Comparison of ENCODE assay signal across 8 cellular contexts in genomic region chrX:78064698-78065601, GRCh38. TPM values are rescaled to one million over a fixed set of nuclear protein-coding genes. Genes with fewer than 3 reads are reported as not detected.
DNase-seq lines count a peak whose midpoint lies in the region; ATAC-seq, FAIRE-seq and TF ChIP-seq lines count a peak whose summit lies in the region.
"Not testable (repeated sequence)": the region's sequence is repeated elsewhere in the genome, so short reads cannot be mapped to it uniquely, and the experiment has no call there.

No MANE protein-coding gene starts in this region.

- peak overlapping the region; percentile 58; the same call in 1 of the 2 replicates for H2AFZ ChIP-seq in GM12878 (ENCODE audit: control insufficient read depth, low read depth, low read length)

- H3K4me1 ChIP-seq in GM12878 (ENCODE audit: control insufficient read depth, insufficient read depth, low read length) = peaks cover 19% of the 10 kb centered on the region

- POLR2A ChIA-PET in GM12878 (lab: Charles Lee) = interaction anchor here (0.7 to 2.1 kb wide), 4 partner anchors 39 to 153 kb away, joined by 3 to 7 read pairs (median 6); partner anchors contain the start of genes ATP7A and PGK1

- WGBS in GM12878 (ENCODE audit: insufficient coverage, insufficient replicate concordance, low lambda C conversion rate, missing lambda C conversion rate) = 40% methylated on average over 6 of the region's 6 CpGs

- peak; percentile 84 for FAIRE-seq in GM12878 (lab: Jason Lieb, UNC)

- not testable (repeated sequence) for H3K27me3 ChIP-seq in GM12878 (replicated peaks in 1 of 2; ENCODE audit: control insufficient read depth in 2 of 2, insufficient read depth in 2 of 2, low read length in 1 of 2)

- H3K4me2 ChIP-seq in GM12878 (ENCODE audit: control insufficient read depth, insufficient read depth) = peak overlapping the region; percentile 66

- TF ChIP-seq RAD21 in GM12878 (IDR thresholded peaks at IDR 0.05; ENCODE audit: insufficient read depth, low read depth, low read length) = 0 out of 2 replicates have a peak, but pooled peaks have one; percentile 10

- peaks cover 19% of the 10 kb centered on the region for H3K4me1 Mint-ChIP-seq in stimulated activated naive CD8-positive, alpha-beta T cell treated with anti-CD3 and anti-CD28 coated beads, Interleukin-15, Interleukin-2, amounts not matched to agents 100 ng/mL and 50 ng/mL, for 24 hours (ENCODE audit: low read depth)

- ATAC-seq in GM19452 (IDR thresholded peaks at IDR 0.05; ENCODE audit: unreplicated experiment) (peak; percentile 70), HG02852 (IDR thresholded peaks at IDR 0.05; ENCODE audit: unreplicated experiment) (peak; percentile 84), GM12878 (peak; percentile 76)

- H3K4me3 ChIP-seq in GM12878 = not testable (repeated sequence)

- not testable (repeated sequence) for H3K9me3 ChIP-seq in GM12878 (replicated peaks; ENCODE audit: control insufficient read depth, insufficient read depth, low read length)

- not testable (repeated sequence) for H3K79me2 ChIP-seq in GM12878 (ENCODE audit: control insufficient read depth, insufficient read depth, low read length)

- in situ Hi-C loops in GM12878 (cut with MboI) = not testable (repeated sequence)

- BruUV-seq in GM12878 (replicated peaks; lab: Mats Ljungman, UMichigan) = not testable (repeated sequence)

- DNase-seq in GM04503 (ENCODE audit: low read depth) (peak; percentile 32), HPDE6-E6E7 (ENCODE audit: extremely low spot score) (peak; percentile 33), SW480 (ENCODE audit: low spot score) (peak; percentile 44), GM12878 (ENCODE audit: low read depth, low spot score) (peak; percentile 85), hepatic stellate cell (ENCODE audit: low spot score) (peak; percentile 39)

- peak overlapping the region; percentile 87 for H3K27ac ChIP-seq in GM12878 (ENCODE audit: control insufficient read depth, insufficient read depth)

- TF ChIP-seq POLR2A in GM12878 (IDR thresholded peaks at IDR 0.05; ENCODE audit: low read depth, low read length) = not testable (repeated sequence)

- not testable (repeated sequence) for H3K4me3 Mint-ChIP-seq in stimulated activated naive CD8-positive, alpha-beta T cell treated with anti-CD3 and anti-CD28 coated beads, Interleukin-15, Interleukin-2, amounts not matched to agents 100 ng/mL and 50 ng/mL, for 24 hours

- not testable (repeated sequence) for TF ChIP-seq CTCF in GM12878 (IDR thresholded peaks at IDR 0.05 in 2 of 3, conservative IDR thresholded peaks at IDR 0.05 in 1 of 3; ENCODE audit: control insufficient read depth in 2 of 3, extremely low read depth in 1 of 3, insufficient read depth in 1 of 3, low read depth in 3 of 3, low read length in 3 of 3)

- intact Hi-C loops in GM12878 (cut with micrococcal nuclease; ENCODE audit: unreplicated experiment) = loop anchor here (5.0 to 10.0 kb wide), 2 partner anchors 37 to 880 kb away; partner anchors contain the start of genes P2RY10 and PGK1

- H3K36me3 ChIP-seq in GM12878 (ENCODE audit: control insufficient read depth in 2 of 2, insufficient read depth in 2 of 2, low read length in 1 of 2) = not testable (repeated sequence)

- RAD21 ChIA-PET in GM12878 (lab: Charles Lee; ENCODE audit: unreplicated experiment) = interaction anchor here (0.8 to 4.4 kb wide), 7 partner anchors 27 to 166 kb away, joined by 3 to 11 read pairs (median 6); partner anchors contain the start of genes ATP7A and COX7B

- not testable (repeated sequence) for H3K36me3 Mint-ChIP-seq in stimulated activated naive CD8-positive, alpha-beta T cell treated with anti-CD3 and anti-CD28 coated beads, Interleukin-15, Interleukin-2, amounts not matched to agents 100 ng/mL and 50 ng/mL, for 24 hours (ENCODE audit: low read depth)

- SMC1A ChIA-PET in GM12878 (lab: Charles Lee; ENCODE audit: uncharacterized antibody, unreplicated experiment) = interaction anchor here (0.7 to 2.4 kb wide), 12 partner anchors 8 to 1221 kb away, joined by 3 to 11 read pairs (median 4); partner anchors contain the start of genes ATP7A and COX7B

- not testable (repeated sequence) for H4K20me1 ChIP-seq in GM12878 (ENCODE audit: control insufficient read depth, insufficient read depth)

- CTCF ChIA-PET in GM12878 (lab: Yijun Ruan, JAX) = interaction anchor here (0.7 to 1.8 kb wide), 9 partner anchors 10 to 170 kb away, joined by 3 to 9 read pairs (median 3); partner anchors contain the start of genes COX7B and MAGT1

- not testable (repeated sequence) for H3K27me3 Mint-ChIP-seq in stimulated activated naive CD8-positive, alpha-beta T cell treated with anti-CD3 and anti-CD28 coated beads, Interleukin-15, Interleukin-2, amounts not matched to agents 100 ng/mL and 50 ng/mL, for 24 hours

- H3K9ac ChIP-seq in GM12878 (ENCODE audit: control insufficient read depth, insufficient read depth, low read length) = peak overlapping the region; percentile 45

- TF ChIP-seq EP300 in GM12878 (IDR thresholded peaks at IDR 0.05; ENCODE audit: borderline replicate concordance in 1 of 2, control insufficient read depth in 1 of 2, low read depth in 2 of 2, low read length in 2 of 2) = peak; percentile 77 to 94; a peak in 3 of 4 replicates

- not testable (repeated sequence) for H3K9me3 Mint-ChIP-seq in stimulated activated naive CD8-positive, alpha-beta T cell treated with anti-CD3 and anti-CD28 coated beads, Interleukin-15, Interleukin-2, amounts not matched to agents 100 ng/mL and 50 ng/mL, for 24 hours

- peak overlapping the region; percentile 92 for H3K27ac Mint-ChIP-seq in stimulated activated naive CD8-positive, alpha-beta T cell treated with anti-CD3 and anti-CD28 coated beads, Interleukin-15, Interleukin-2, amounts not matched to agents 100 ng/mL and 50 ng/mL, for 24 hours

TF ChIP-seq in GM12878, 131 proteins besides CTCF, POLR2A, EP300 and RAD21 (continues in another document):
- 0 out of 2 replicates have a peak, but pooled peaks have one; percentile 17 for TF ChIP-seq TCF12 (IDR thresholded peaks at IDR 0.05; ENCODE audit: low read depth, low read length)
- TF ChIP-seq ZBED1 (IDR thresholded peaks at IDR 0.05; ENCODE audit: borderline replicate concordance) = peak; percentile 81; the same call in 1 of the 2 replicates
- TF ChIP-seq SKIL (IDR thresholded peaks at IDR 0.05; ENCODE audit: low read depth, poor library complexity, severe bottlenecking) = peak; percentile 57
- peak in 1 of 2 experiments; percentile 55; a peak in 1 of 4 replicates for TF ChIP-seq ETV6 (conservative IDR thresholded peaks at IDR 0.05 in 1 of 2, IDR thresholded peaks at IDR 0.05 in 1 of 2; ENCODE audit: borderline replicate concordance in 1 of 2, low read depth in 1 of 2)
- 0 out of 2 replicates have a peak, but pooled peaks have one; percentile 60 for TF ChIP-seq CBX5 (IDR thresholded peaks at IDR 0.05; ENCODE audit: low read depth)
- TF ChIP-seq IRF4 (IDR thresholded peaks at IDR 0.05; ENCODE audit: low read depth, low read length) = peak; percentile 92
- TF ChIP-seq BCL11A (IDR thresholded peaks at IDR 0.05; ENCODE audit: low read depth, low read length) = peak; percentile 88; the same call in 1 of the 2 replicates
- TF ChIP-seq IKZF2 (IDR thresholded peaks at IDR 0.05) = peak; percentile 89 to 90
- peak; percentile 83 for TF ChIP-seq JUND (IDR thresholded peaks at IDR 0.05; ENCODE audit: low read depth, low read length)
- TF ChIP-seq ATF7 (IDR thresholded peaks at IDR 0.05; ENCODE audit: low read depth) = peak; percentile 95
- peak; percentile 84 for TF ChIP-seq CREM (IDR thresholded peaks at IDR 0.05; ENCODE audit: low read depth)
- TF ChIP-seq BHLHE40 (IDR thresholded peaks at IDR 0.05; ENCODE audit: borderline replicate concordance in 1 of 2, low read depth in 2 of 2, low read length in 1 of 2) = peak; percentile 44 to 53; a peak in 3 of 4 replicates
- TF ChIP-seq CBFB (IDR thresholded peaks at IDR 0.05; ENCODE audit: low read depth) = peak; percentile 53; the same call in 1 of the 2 replicates
- peak; percentile 68; the same call in 1 of the 2 replicates for TF ChIP-seq NBN (IDR thresholded peaks at IDR 0.05)
- peak; percentile 52; the same call in 1 of the 2 replicates for TF ChIP-seq ZNF217 (IDR thresholded peaks at IDR 0.05)

RNA-seq across cellular contexts. Expression of gene PGK1, which starts 39.1 kb away (rescaled TPM):
- total RNA-seq in GM12878 (2013; cell fraction: nucleolus; rRNA removed) = 507 and 514 TPM in 2 replicates
- total RNA-seq in GM12878 (2014; rRNA removed) (370 and 422 TPM in 2 replicates), GM12878 (2014; rRNA removed; fragmentation: Illumina TruSeq; extraction: Trizol) (418 and 420 TPM in 2 replicates), GM12878 (2021) (626 and 628 TPM in 2 replicates)
- 983 TPM for polyA plus RNA-seq in GM12878 (2011; ENCODE audit: low read depth)
- polyA plus RNA-seq in GM12878 (2011; rRNA removed) (1,825 and 2,395 TPM in 2 replicates), GM12878 (2014; fragmentation: Illumina TruSeq; extraction: Trizol) (554 and 619 TPM in 2 replicates), GM12878 (2014; fragmentation: Nextera tagmentation; extraction: Ambion mirVana) (100 to 1,000 TPM; 633 to 835 TPM), GM12878 (2014; rRNA removed) (453 and 454 TPM in 2 replicates), GM12878 (2016; fragmentation: Nextera tagmentation; extraction: Ambion mirVana) (100 to 1,000 TPM; 632 to 679 TPM)
- polyA plus RNA-seq in GM12878 (2011; cell fraction: cytosol; rRNA removed) = 1,022 and 1,340 TPM in 2 replicates
- 734 and 1,181 TPM in 2 replicates for polyA plus RNA-seq in GM12878 (2011; cell fraction: nucleus; rRNA removed)
- 837 and 1,058 TPM in 2 replicates for polyA plus RNA-seq in GM12878 (2012)
- 806 and 843 TPM in 2 replicates for polyA minus RNA-seq in GM12878 (2011; rRNA and poly(A)+ RNA removed)
- polyA minus RNA-seq in GM12878 (2011; cell fraction: cytosol; rRNA and poly(A)+ RNA removed) = 247 and 251 TPM in 2 replicates
- 164 and 183 TPM in 2 replicates for polyA minus RNA-seq in GM12878 (2011; cell fraction: nucleus; rRNA and poly(A)+ RNA removed)

Comparison
In these comparisons a context has a peak if more than half of its experiments do, and no peak if none do; other contexts are left out.
1. DNase-seq: peak in every context shown above with its lines; median percentile 85 in GM12878; 44 in SW480; 39 in hepatic stellate cell; 33 in HPDE6-E6E7; 32 in GM04503.